In the genomic region with DNA sequence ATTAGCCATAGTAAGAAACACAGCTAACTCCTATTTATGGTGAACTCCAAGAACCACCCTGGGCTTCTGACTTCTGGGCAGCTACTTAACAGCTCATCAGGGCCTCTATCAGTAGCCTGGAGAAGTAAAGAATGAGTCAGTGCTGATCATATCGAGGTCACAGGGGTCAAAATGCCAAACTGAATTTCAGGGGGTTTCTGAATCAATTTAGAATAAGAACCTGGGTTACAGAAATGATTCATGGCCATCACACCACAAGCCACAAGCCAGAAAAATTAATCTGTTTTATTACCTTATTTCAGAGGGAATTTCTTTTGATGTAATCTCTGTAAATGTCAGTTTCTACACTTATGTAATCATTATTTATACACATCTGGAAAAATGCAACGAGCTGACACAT, we compare ENCODE assay signal across 9 cellular contexts.
DNase-seq lines count a peak whose midpoint lies in the region; ATAC-seq lines count a peak whose summit lies in the region.
"Had no signal": no experiment of that assay in that cellular context is flagged by ENCODE, and none has a peak within 500 bp of the region (broad histone marks: within the 10 kb centered on the region; RNA-seq: fewer than 3 reads in every experiment).

No MANE protein-coding gene starts in this region.

- peaks cover 51% of the 10 kb centered on the region for H3K4me1 Mint-ChIP-seq in activated CD4-positive, alpha-beta memory T cell treated with anti-CD3 and anti-CD28 coated beads, Interleukin-2, amount 10 ng/mL, durations not matched to agents 7 days and 5 days

- ATAC-seq in GM19023 (IDR thresholded peaks at IDR 0.05; ENCODE audit: unreplicated experiment) = peak; percentile 75
- ATAC-seq in HG03159 (IDR thresholded peaks at IDR 0.05; ENCODE audit: unreplicated experiment) = peak; percentile 64
- no peak for ATAC-seq in HG03521 (IDR thresholded peaks at IDR 0.05; ENCODE audit: unreplicated experiment)

- POLR2A ChIA-PET in activated CD4-positive, alpha-beta memory T cell treated with anti-CD3 and anti-CD28 coated beads, Interleukin-2, amount 10 ng/mL, durations not matched to agents 7 days and 5 days (lab: Charles Lee) = interaction anchor here (0.5 to 1.4 kb wide), 2 partner anchors 46 to 66 kb away, joined by 3 read pairs; no protein-coding TSS in a partner anchor

- no peaks in the 10 kb centered on the region for H3K27me3 Mint-ChIP-seq in activated CD4-positive, alpha-beta memory T cell treated with anti-CD3 and anti-CD28 coated beads, Interleukin-2, amount 10 ng/mL, durations not matched to agents 7 days and 5 days
- H3K27me3 Mint-ChIP-seq: activated CD4-positive, alpha-beta T cell treated with anti-CD3 and anti-CD28 coated beads, Interleukin-2, amount 10 ng/mL, durations not matched to agents 24 days and 14 days had no signal

- H3K36me3 Mint-ChIP-seq in activated CD4-positive, alpha-beta memory T cell treated with anti-CD3 and anti-CD28 coated beads, Interleukin-2, amount 10 ng/mL, durations not matched to agents 7 days and 5 days (ENCODE audit: low read depth) = peaks cover 23% of the 10 kb centered on the region

- no peak overlapping the region for H3K27ac Mint-ChIP-seq in activated CD4-positive, alpha-beta memory T cell treated with anti-CD3 and anti-CD28 coated beads, Interleukin-2, amount 10 ng/mL, durations not matched to agents 7 days and 5 days
- H3K27ac Mint-ChIP-seq: activated CD4-positive, alpha-beta T cell treated with anti-CD3 and anti-CD28 coated beads, Interleukin-2, amount 10 ng/mL, durations not matched to agents 24 days and 14 days had no signal

- peak; percentile 12 for DNase-seq in Daoy (ENCODE audit: low read depth)
- peak; percentile 19 for DNase-seq in activated CD4-positive, alpha-beta memory T cell treated with anti-CD3 and anti-CD28 coated beads, Interleukin-2, amount 10 ng/mL, durations not matched to agents 7 days and 5 days
- no peak for DNase-seq in NCI-H1092 treated with DMSO at 0.1 percent for 48 hours (lab: John Stamatoyannopoulos, UW)
- no peak for DNase-seq in OCI-M2 (lab: John Stamatoyannopoulos, UW; ENCODE audit: unreplicated experiment)
- DNase-seq in NCI-H1694 treated with DMSO at 0.1 percent for 48 hours (lab: John Stamatoyannopoulos, UW) = no peak
- DNase-seq: activated CD4-positive, alpha-beta T cell treated with anti-CD3 and anti-CD28 coated beads, Interleukin-2, amount 10 ng/mL, durations not matched to agents 24 days and 14 days had no signal

- H3K9me3 Mint-ChIP-seq in activated CD4-positive, alpha-beta memory T cell treated with anti-CD3 and anti-CD28 coated beads, Interleukin-2, amount 10 ng/mL, durations not matched to agents 7 days and 5 days = no peaks in the 10 kb centered on the region
- H3K9me3 Mint-ChIP-seq: activated CD4-positive, alpha-beta T cell treated with anti-CD3 and anti-CD28 coated beads, Interleukin-2, amount 10 ng/mL, durations not matched to agents 24 days and 14 days had no signal

- CTCF ChIA-PET in activated CD4-positive, alpha-beta memory T cell treated with anti-CD3 and anti-CD28 coated beads, Interleukin-2, amount 10 ng/mL, durations not matched to agents 7 days and 5 days (lab: Charles Lee) = interaction anchor here (1.7 kb wide), 1 partner anchor 9 kb away, joined by 3 read pairs; no protein-coding TSS in a partner anchor

- no peak overlapping the region for H3K4me3 Mint-ChIP-seq in activated CD4-positive, alpha-beta memory T cell treated with anti-CD3 and anti-CD28 coated beads, Interleukin-2, amount 10 ng/mL, durations not matched to agents 7 days and 5 days
- H3K4me3 Mint-ChIP-seq: activated CD4-positive, alpha-beta T cell treated with anti-CD3 and anti-CD28 coated beads, Interleukin-2, amount 10 ng/mL, durations not matched to agents 24 days and 14 days had no signal

Comparison
In these comparisons a context has a peak if more than half of its experiments do, and no peak if none do; other contexts are left out.
1. DNase-seq: peak in Daoy (single experiment) and activated CD4-positive, alpha-beta memory T cell treated with anti-CD3 and anti-CD28 coated beads, Interleukin-2, amount 10 ng/mL, durations not matched to agents 7 days and 5 days (single experiment); none in NCI-H1092 treated with DMSO at 0.1 percent for 48 hours (single experiment), OCI-M2 (single experiment) and NCI-H1694 treated with DMSO at 0.1 percent for 48 hours (single experiment).